ENCODE assay signal across 7 cellular contexts in genomic region chr5:66306105-66306843, GRCh38.
A peak's percentile ranks its signal among the peaks of the same experiment; 100 is the strongest.
DNase-seq lines count a peak whose midpoint lies in the region; ATAC-seq, FAIRE-seq and TF ChIP-seq lines count a peak whose summit lies in the region.

No MANE protein-coding gene starts in this region.

- peak; percentile 53 to 95 (median 85); a peak in 5 of 6 replicates for TF ChIP-seq CTCF in HCT116 (IDR thresholded peaks at IDR 0.05 in 2 of 3, conservative IDR thresholded peaks at IDR 0.05 in 1 of 3; ENCODE audit: borderline replicate concordance in 1 of 3, insufficient read depth in 1 of 3, low read depth in 2 of 3, low read length in 2 of 3)
- TF ChIP-seq CTCF in SU-DHL-6 (IDR thresholded peaks at IDR 0.05; ENCODE audit: insufficient read depth, low read length, poor library complexity, severe bottlenecking), result peak; percentile 94
- peak; percentile 33 to 89 (median 77) for TF ChIP-seq CTCF in dorsolateral prefrontal cortex (IDR thresholded peaks at IDR 0.05 in 54 of 56, conservative IDR thresholded peaks at IDR 0.05 in 2 of 56; ENCODE audit: low read depth in 1 of 56, partially characterized antibody in 56 of 56)
- peak; percentile 73 to 86 (median 76) for TF ChIP-seq CTCF in right lobe of liver (IDR thresholded peaks at IDR 0.05)
- peak; percentile 66 to 72 for TF ChIP-seq CTCF in tibial artery (IDR thresholded peaks at IDR 0.05)

- H3K4me3 ChIP-seq in HCT116 (replicated peaks in 1 of 2; ENCODE audit: low read depth in 1 of 2, low read length in 2 of 2) (no peak overlapping the region), SU-DHL-6 (ENCODE audit: insufficient read depth, low read length, poor library complexity, severe bottlenecking) (no peak overlapping the region), dorsolateral prefrontal cortex (no peak overlapping the region), right lobe of liver (no peak overlapping the region), tibial artery (no peak overlapping the region)

- H3K9me3 ChIP-seq in HCT116 (ENCODE audit: control insufficient read depth in 1 of 2, insufficient read depth in 1 of 2, low read depth in 1 of 2, low read length in 2 of 2) (no peaks in the 10 kb centered on the region), SU-DHL-6 (ENCODE audit: insufficient read depth, low read length) (no peaks in the 10 kb centered on the region), right lobe of liver (no peaks in the 10 kb centered on the region), tibial artery (no peaks in the 10 kb centered on the region)

- no peak overlapping the region for H3K4me2 ChIP-seq in HCT116 (ENCODE audit: low read length)
- H3K4me2 ChIP-seq in SU-DHL-6 (ENCODE audit: low read depth, low read length, poor library complexity, severe bottlenecking), result no peak overlapping the region

- H3K79me2 ChIP-seq in HCT116 (ENCODE audit: insufficient read depth, low read length), result no peaks in the 10 kb centered on the region
- H3K79me2 ChIP-seq in SU-DHL-6 (ENCODE audit: insufficient read depth, low read length), result no peaks in the 10 kb centered on the region

- BruUV-seq in HCT116 (replicated peaks; lab: Mats Ljungman, UMichigan), result no TSS peak

- H3K36me3 ChIP-seq in HCT116 (ENCODE audit: control insufficient read depth in 1 of 2, insufficient read depth in 2 of 2, low read length in 2 of 2), result no peaks in the 10 kb centered on the region
- H3K36me3 ChIP-seq in SU-DHL-6 (ENCODE audit: low read length), result no peaks in the 10 kb centered on the region
- no peaks in the 10 kb centered on the region for H3K36me3 ChIP-seq in right lobe of liver
- no peaks in the 10 kb centered on the region for H3K36me3 ChIP-seq in tibial artery

- TF ChIP-seq POLR2A in HCT116 (IDR thresholded peaks at IDR 0.05; ENCODE audit: borderline replicate concordance, extremely low read depth, insufficient read depth, insufficient read length) (no peak), right lobe of liver (IDR thresholded peaks at IDR 0.05) (no peak)

- WGBS in right lobe of liver (ENCODE audit: insufficient coverage, low coverage, low lambda C conversion rate, missing lambda C conversion rate), result 6% methylated on average over 7 of the region's 9 CpGs

- H3K9ac ChIP-seq in HCT116 (ENCODE audit: low read length) (no peak overlapping the region), SU-DHL-6 (ENCODE audit: low read length) (no peak overlapping the region)

- DNase-seq in HCT116 (ENCODE audit: low read depth, low spot score) (peak; percentile 63), NCI-H1092 treated with DMSO at 0.1 percent for 48 hours (lab: John Stamatoyannopoulos, UW) (peak; percentile 37), dorsolateral prefrontal cortex (peak in 5 of 10 donors; percentile 11 to 58 (median 48)), right lobe of liver (peak in 1 of 3 donors; percentile 63), tibial artery (peak in 1 of 2 donors; percentile 52)

- peaks cover 10% of the 10 kb centered on the region; the same call in 1 of the 2 replicates for H3K27me3 ChIP-seq in HCT116 (ENCODE audit: insufficient read depth, low read length)
- H3K27me3 ChIP-seq in SU-DHL-6 (ENCODE audit: low read length), result no peaks in the 10 kb centered on the region
- no peaks in the 10 kb centered on the region for H3K27me3 ChIP-seq in dorsolateral prefrontal cortex
- H3K27me3 ChIP-seq in right lobe of liver, result no peaks in the 10 kb centered on the region
- H3K27me3 ChIP-seq in tibial artery, result peaks cover 0 to 12% of the 10 kb centered on the region in 2 donors

- ATAC-seq in HCT116 (peak; percentile 93), right lobe of liver (peak; percentile 95 to 97 (median 96))

- H3K27ac ChIP-seq in HCT116 (ENCODE audit: low read depth, low read length), result no peak overlapping the region
- H3K27ac ChIP-seq in SU-DHL-6 (ENCODE audit: low read depth, low read length), result no peak overlapping the region
- H3K27ac ChIP-seq in dorsolateral prefrontal cortex, result no peak overlapping the region
- no peak overlapping the region for H3K27ac ChIP-seq in right lobe of liver
- H3K27ac ChIP-seq in tibial artery, result no peak overlapping the region

- intact Hi-C loops in HCT116 (cut with micrococcal nuclease) (loop anchor here (2.0 to 10.0 kb wide), 7 partner anchors 59 to 899 kb away; no protein-coding TSS in a partner anchor), dorsolateral prefrontal cortex (cut with DNase I) (loop anchor here in 1 of 2 donors (5.0 to 10.0 kb wide), 5 partner anchors 131 to 849 kb away; partner anchors contain the start of gene MAST4), right lobe of liver (cut with DNase I) (loop anchor here in 1 of 2 donors (5.0 kb wide), 1 partner anchor 451 kb away; no protein-coding TSS in a partner anchor), tibial artery (cut with DNase I; ENCODE audit: low total_unique reads) (loop anchor here (5.0 kb wide), 1 partner anchor 451 kb away; no protein-coding TSS in a partner anchor)

- peak; percentile 48 for TF ChIP-seq RAD21 in HCT116 (IDR thresholded peaks at IDR 0.05; ENCODE audit: low read depth)

- peak; percentile 15 for FAIRE-seq in G401.6 (lab: Jason Lieb, UNC)

- H3K9me2 ChIP-seq in HCT116 (ENCODE audit: insufficient read depth) (no peaks in the 10 kb centered on the region), SU-DHL-6 (replicated peaks; ENCODE audit: insufficient read depth, low read length) (no peaks in the 10 kb centered on the region)

- peaks cover 6% of the 10 kb centered on the region; the same call in 1 of the 2 replicates for H3F3A ChIP-seq in SU-DHL-6 (ENCODE audit: insufficient read depth)

- H4K20me1 ChIP-seq in HCT116 (ENCODE audit: insufficient read depth) (no peaks in the 10 kb centered on the region), SU-DHL-6 (ENCODE audit: low read depth, low read length) (no peaks in the 10 kb centered on the region)

- no peaks in the 10 kb centered on the region for H3K4me1 ChIP-seq in HCT116 (ENCODE audit: control insufficient read depth in 1 of 2, insufficient read depth in 2 of 2, low read length in 2 of 2)
- H3K4me1 ChIP-seq in right lobe of liver, result no peaks in the 10 kb centered on the region
- H3K4me1 ChIP-seq in tibial artery, result peaks cover 0 to 2% (median 0%) of the 10 kb centered on the region in 4 donors

- POLR2A ChIA-PET in HCT116 (lab: Charles Lee), result no interaction called here

- CTCF ChIA-PET in HCT116 (lab: Charles Lee), result interaction anchor here (0.5 to 4.3 kb wide), 38 partner anchors 8 to 1495 kb away, joined by 3 to 49 read pairs (median 4); no protein-coding TSS in a partner anchor

- RAD21 ChIA-PET in HCT116 (lab: Charles Lee; ENCODE audit: low non-redundant PET in 1 of 2, low total read pairs in 2 of 2, uncharacterized antibody in 2 of 2, unreplicated experiment in 2 of 2), result interaction anchor here in 1 of 2 experiments (0.9 kb wide), 1 partner anchor 451 kb away, joined by 6 read pairs; no protein-coding TSS in a partner anchor

- H2AFZ ChIP-seq in HCT116 (ENCODE audit: low read depth, low read length, poor library complexity, severe bottlenecking), result no peak overlapping the region
- H2AFZ ChIP-seq in SU-DHL-6 (ENCODE audit: low read depth, low read length, severe bottlenecking), result no peak overlapping the region

TF ChIP-seq in HCT116, 20 proteins besides CTCF, POLR2A, EP300 and RAD21:
- no peak for TF ChIP-seq YY1 (IDR thresholded peaks at IDR 0.05; ENCODE audit: extremely low read depth, insufficient replicate concordance, low read depth, low read length)
- TF ChIP-seq TCF7L2 (IDR thresholded peaks at IDR 0.05; ENCODE audit: borderline replicate concordance, extremely low read depth, insufficient read depth, insufficient read length), result no peak
- TF ChIP-seq, protein P1, sequence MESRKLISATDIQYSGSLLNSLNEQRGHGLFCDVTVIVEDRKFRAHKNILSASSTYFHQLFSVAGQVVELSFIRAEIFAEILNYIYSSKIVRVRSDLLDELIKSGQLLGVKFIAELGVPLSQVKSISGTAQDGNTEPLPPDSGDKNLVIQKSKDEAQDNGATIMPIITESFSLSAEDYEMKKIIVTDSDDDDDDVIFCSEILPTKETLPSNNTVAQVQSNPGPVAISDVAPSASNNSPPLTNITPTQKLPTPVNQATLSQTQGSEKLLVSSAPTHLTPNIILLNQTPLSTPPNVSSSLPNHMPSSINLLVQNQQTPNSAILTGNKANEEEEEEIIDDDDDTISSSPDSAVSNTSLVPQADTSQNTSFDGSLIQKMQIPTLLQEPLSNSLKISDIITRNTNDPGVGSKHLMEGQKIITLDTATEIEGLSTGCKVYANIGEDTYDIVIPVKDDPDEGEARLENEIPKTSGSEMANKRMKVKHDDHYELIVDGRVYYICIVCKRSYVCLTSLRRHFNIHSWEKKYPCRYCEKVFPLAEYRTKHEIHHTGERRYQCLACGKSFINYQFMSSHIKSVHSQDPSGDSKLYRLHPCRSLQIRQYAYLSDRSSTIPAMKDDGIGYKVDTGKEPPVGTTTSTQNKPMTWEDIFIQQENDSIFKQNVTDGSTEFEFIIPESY (IDR thresholded peaks at IDR 0.05; ENCODE audit: extremely low read depth, insufficient replicate concordance, low read length), result no peak
- no peak for TF ChIP-seq REST (IDR thresholded peaks at IDR 0.05; ENCODE audit: low read depth)
